In the genomic region with DNA sequence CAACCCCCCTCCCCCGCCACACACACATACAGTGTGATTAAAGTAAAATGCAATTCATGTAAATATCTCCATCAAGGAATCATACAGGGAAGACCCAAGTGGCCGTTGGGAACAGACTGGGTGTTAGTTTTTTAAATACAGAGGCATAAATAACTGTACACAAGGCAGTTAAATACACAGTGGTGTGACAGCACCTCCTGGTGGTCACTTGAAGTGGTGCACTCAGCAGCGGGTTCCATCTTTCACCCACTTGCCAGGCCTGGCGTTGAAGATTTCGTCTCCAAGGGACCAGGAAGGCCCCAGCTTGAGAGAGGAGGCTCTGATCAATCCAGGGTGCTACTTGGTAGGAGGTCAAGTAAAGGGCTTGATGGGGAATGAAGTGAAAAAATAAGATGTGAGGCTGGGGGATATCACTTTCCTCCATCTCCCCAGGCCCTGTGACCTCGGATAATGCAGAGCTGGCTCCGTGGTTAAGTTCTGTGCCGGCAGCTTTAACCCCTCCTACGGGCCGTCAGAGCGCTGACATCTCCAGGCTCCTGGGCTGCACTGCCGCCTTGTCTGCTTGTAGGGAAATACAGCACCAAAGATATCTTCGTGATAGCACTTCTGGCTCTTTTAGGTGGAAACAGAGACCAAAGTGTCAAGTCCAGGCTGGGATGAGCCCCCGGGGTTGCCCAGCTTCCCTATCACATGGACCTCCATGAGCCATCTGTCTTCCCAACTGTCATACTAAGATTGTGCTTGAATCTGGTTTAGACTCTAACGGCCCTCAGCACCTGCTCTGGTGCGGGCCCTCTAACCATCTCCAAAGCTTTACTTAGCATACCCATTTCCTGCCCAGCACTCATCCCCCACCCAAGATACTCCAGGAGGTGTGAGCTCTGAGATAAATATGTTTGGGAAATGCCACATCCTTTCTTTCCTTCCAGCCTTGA, we compare ENCODE assay signal across 8 cellular contexts. TPM values are rescaled to one million over a fixed set of nuclear protein-coding genes. Genes with fewer than 3 reads are reported as not detected.
DNase-seq lines count a peak whose midpoint lies in the region; ATAC-seq and TF ChIP-seq lines count a peak whose summit lies in the region.

No MANE protein-coding gene starts in this region.

- H3K27me3 ChIP-seq in hepatocyte = no peaks in the 10 kb centered on the region

- peaks cover 10% of the 10 kb centered on the region for H3K4me1 Mint-ChIP-seq in T-helper 17 cell

- H3K27ac Mint-ChIP-seq in T-helper 17 cell = no peak overlapping the region

- no peaks in the 10 kb centered on the region for H3K79me2 ChIP-seq in hepatocyte

- no peaks in the 10 kb centered on the region for H3K4me1 ChIP-seq in hepatocyte (ENCODE audit: insufficient read depth)

- H3K4me3 Mint-ChIP-seq in T-helper 17 cell = no peak overlapping the region

- H3K27me3 Mint-ChIP-seq in T-helper 17 cell = no peaks in the 10 kb centered on the region

- WGBS in hepatocyte (ENCODE audit: low lambda C conversion rate, missing lambda C conversion rate) = 54% methylated on average over 16 of the region's 16 CpGs

- peaks cover 4% of the 10 kb centered on the region for H3K36me3 Mint-ChIP-seq in T-helper 17 cell (ENCODE audit: low read depth)

- no peak for DNase-seq in AG09309 (ENCODE audit: low read depth)
- peak; percentile 29 to 64 (median 49) for DNase-seq in T-helper 17 cell
- DNase-seq in amniotic epithelial cell (ENCODE audit: low read depth) = peak; percentile 29
- DNase-seq in hepatocyte (ENCODE audit: low spot score) = peak; percentile 50
- peak; percentile 35 to 53 for DNase-seq in stimulated activated CD4-positive, alpha-beta T cell treated with anti-CD3 and anti-CD28 coated beads, Interleukin-15, amount 100 ng/mL, for 48 hours (ENCODE audit: low read depth in 2 of 2)
- DNase-seq in NCI-H226 = no peak

- no peak overlapping the region for H2AFZ ChIP-seq in hepatocyte

- no peaks in the 10 kb centered on the region for H3K36me3 ChIP-seq in hepatocyte (replicated peaks; ENCODE audit: insufficient read depth, low read depth)

- H3K9me3 ChIP-seq in T-helper 17 cell (ENCODE audit: control insufficient read depth, low read length, poor library complexity, severe bottlenecking) = no peaks in the 10 kb centered on the region
- H3K9me3 ChIP-seq in hepatocyte (ENCODE audit: low read depth) = no peaks in the 10 kb centered on the region

- no peaks in the 10 kb centered on the region for H3K9me2 ChIP-seq in hepatocyte (replicated peaks; ENCODE audit: insufficient read depth)

- no peaks in the 10 kb centered on the region for H4K20me1 ChIP-seq in hepatocyte (ENCODE audit: insufficient read depth, poor library complexity, severe bottlenecking)

- H3K4me3 ChIP-seq in AG09309 (ENCODE audit: control insufficient read depth, low read depth, low read length) = no peak overlapping the region
- H3K4me3 ChIP-seq in hepatocyte = no peak overlapping the region

- peak; percentile 34 for ATAC-seq in GM18868 (IDR thresholded peaks at IDR 0.05; ENCODE audit: unreplicated experiment)
- peak; percentile 76 for ATAC-seq in T-helper 17 cell
- ATAC-seq in HG03565 (IDR thresholded peaks at IDR 0.05; ENCODE audit: unreplicated experiment) = no peak

- no peak overlapping the region for H3K4me2 ChIP-seq in hepatocyte

- no peak overlapping the region for H3K27ac ChIP-seq in hepatocyte

- TF ChIP-seq CTCF in AG09309 (IDR thresholded peaks at IDR 0.05; ENCODE audit: control insufficient read depth, insufficient read depth, low read depth, low read length, missing control alignments) (peak; percentile 69), hepatocyte (IDR thresholded peaks at IDR 0.05; ENCODE audit: poor library complexity) (peak; percentile 74)

RNA-seq across cellular contexts. Expression of a gene that starts 20.7 kb away (rescaled TPM):
- total RNA-seq in T-helper 17 cell (10 to 100 TPM; 64.7 to 66.3 TPM), hepatocyte (4.3 and 14.1 TPM in 2 replicates)
- polyA plus RNA-seq in hepatocyte = 3.1 and 9.9 TPM in 2 replicates

Comparison
In these comparisons a context has a peak if more than half of its experiments do, and no peak if none do; other contexts are left out.
1. DNase-seq: peak in T-helper 17 cell (3 of 3), amniotic epithelial cell (single experiment), hepatocyte (single experiment) and stimulated activated CD4-positive, alpha-beta T cell treated with anti-CD3 and anti-CD28 coated beads, Interleukin-15, amount 100 ng/mL, for 48 hours (2 of 2); none in AG09309 (single experiment) and NCI-H226 (single experiment).